ENCODE assay signal across 10 cellular contexts in genomic region chr12:57342207-57342691, GRCh38.
DNase-seq lines count a peak whose midpoint lies in the region; ATAC-seq and TF ChIP-seq lines count a peak whose summit lies in the region.
"Had no signal": no experiment of that assay in that cellular context is flagged by ENCODE, and none has a peak within 500 bp of the region (broad histone marks: within the 10 kb centered on the region; RNA-seq: fewer than 3 reads in every experiment).

No MANE protein-coding gene starts in this region.

- H3K9me3 ChIP-seq in DND-41 (ENCODE audit: insufficient read depth, low read length, severe bottlenecking) (no peaks in the 10 kb centered on the region), NT2/D1 (ENCODE audit: insufficient read depth, low read length) (no peaks in the 10 kb centered on the region; the same call in 1 of the 2 replicates), neutrophil (no peaks in the 10 kb centered on the region)
- H3K9me3 ChIP-seq: thoracic aorta had no signal

- no peaks in the 10 kb centered on the region for H4K20me1 ChIP-seq in DND-41 (ENCODE audit: insufficient read depth, low read length)

- DNase-seq in DND-41 = no peak
- DNase-seq in NT2/D1 (ENCODE audit: low read depth, low spot score) = peak; percentile 27
- DNase-seq in fibroblast of the aortic adventitia (ENCODE audit: low read depth) = peak; percentile 61
- no peak for DNase-seq in NCI-H1105 treated with DMSO at 0.1 percent for 48 hours (lab: John Stamatoyannopoulos, UW)
- no peak for DNase-seq in RWPE1 (ENCODE audit: low spot score)
- DNase-seq in effector CD8-positive, alpha-beta T cell (lab: John Stamatoyannopoulos, UW) = no peak

- POLR2A ChIA-PET in RWPE1 (lab: Yijun Ruan, JAX; ENCODE audit: low non-redundant PET) = no interaction called here

- H3K36me3 ChIP-seq in DND-41 (ENCODE audit: insufficient read depth, low read length) = peaks cover 5% of the 10 kb centered on the region
- no peaks in the 10 kb centered on the region for H3K36me3 ChIP-seq in NT2/D1 (ENCODE audit: insufficient read depth, insufficient read length, low read length)
- no peaks in the 10 kb centered on the region for H3K36me3 ChIP-seq in neutrophil
- H3K36me3 ChIP-seq: thoracic aorta had no signal

- H3K27me3 ChIP-seq in DND-41 (ENCODE audit: insufficient read depth, low read length, poor library complexity) = no peaks in the 10 kb centered on the region
- no peaks in the 10 kb centered on the region for H3K27me3 ChIP-seq in NT2/D1 (ENCODE audit: insufficient read depth, insufficient read length)
- no peaks in the 10 kb centered on the region for H3K27me3 ChIP-seq in neutrophil

- ATAC-seq in DND-41 (ENCODE audit: insufficient read depth, low read depth) (0 out of 3 replicates have a peak, but pooled peaks have one; percentile 31), HG02610 (IDR thresholded peaks at IDR 0.05; ENCODE audit: unreplicated experiment) (no peak)
- ATAC-seq: GM12878 had no signal

- H3K9ac ChIP-seq in DND-41 (ENCODE audit: low read depth, low read length) (no peak overlapping the region), NT2/D1 (ENCODE audit: insufficient read length, low read depth) (no peak overlapping the region)

- H2AFZ ChIP-seq in DND-41 (ENCODE audit: low read depth, low read length) = no peak overlapping the region

- no peak overlapping the region for H3K27ac ChIP-seq in DND-41 (ENCODE audit: low read length)
- peak overlapping the region; percentile 6 for H3K27ac ChIP-seq in neutrophil
- H3K27ac ChIP-seq in RWPE1 = no peak overlapping the region

- CTCF ChIA-PET in RWPE1 (lab: Yijun Ruan, JAX) = interaction anchor here (0.6 to 1.4 kb wide), 2 partner anchors 111 to 117 kb away, joined by 3 to 7 read pairs; partner anchors contain the start of gene GLI1

- no peak overlapping the region for H3K4me2 ChIP-seq in DND-41 (ENCODE audit: insufficient read depth, low read length)

- no peaks in the 10 kb centered on the region for H3K79me2 ChIP-seq in DND-41 (ENCODE audit: insufficient read depth, low read length)

- H3K4me1 ChIP-seq in DND-41 (ENCODE audit: insufficient read depth, low read length) (no peaks in the 10 kb centered on the region), NT2/D1 (ENCODE audit: insufficient read depth, insufficient read length) (peaks cover 6% of the 10 kb centered on the region), neutrophil (ENCODE audit: control insufficient read depth in 1 of 2, insufficient read depth in 1 of 2, low read depth in 1 of 2, low read length in 1 of 2) (peaks cover 5 to 12% of the 10 kb centered on the region in 2 experiments)

- H3K4me3 ChIP-seq in DND-41 (ENCODE audit: low read depth in 1 of 2, low read length in 2 of 2) (no peak overlapping the region), NT2/D1 (ENCODE audit: insufficient read length, low read depth) (no peak overlapping the region), fibroblast of the aortic adventitia (ENCODE audit: low read depth, low read length) (no peak overlapping the region), neutrophil (ENCODE audit: low read depth in 1 of 2, low read length in 1 of 2) (no peak overlapping the region)
- H3K4me3 ChIP-seq: GM12878, thoracic aorta had no signal

- TF ChIP-seq CTCF in DND-41 (IDR thresholded peaks at IDR 0.05; ENCODE audit: borderline replicate concordance, extremely low read depth, low read length, poor library complexity, severe bottlenecking) (no peak), fibroblast of the aortic adventitia (IDR thresholded peaks at IDR 0.05; ENCODE audit: insufficient read depth, low read length) (no peak), neutrophil (IDR thresholded peaks at IDR 0.05) (no peak), RWPE1 (conservative IDR thresholded peaks at IDR 0.05; ENCODE audit: low read depth) (no peak)

Comparison
In these comparisons a context has a peak if more than half of its experiments do, and no peak if none do; other contexts are left out.
1. DNase-seq: peak in NT2/D1 (single experiment) and fibroblast of the aortic adventitia (single experiment); none in DND-41 (single experiment), NCI-H1105 treated with DMSO at 0.1 percent for 48 hours (single experiment), RWPE1 (single experiment) and effector CD8-positive, alpha-beta T cell (single experiment).